ENCODE assay signal across 15 cellular contexts in genomic region chr7:28005075-28005847, GRCh38.
DNase-seq lines count a peak whose midpoint lies in the region; ATAC-seq, FAIRE-seq and TF ChIP-seq lines count a peak whose summit lies in the region.
"Had no signal": no experiment of that assay in that cellular context is flagged by ENCODE, and none has a peak within 500 bp of the region (broad histone marks: within the 10 kb centered on the region; RNA-seq: fewer than 3 reads in every experiment).

No MANE protein-coding gene starts in this region.

- no peak for DNase-seq in HepG2 (ENCODE audit: low spot score)
- no peak for DNase-seq in central memory CD8-positive, alpha-beta T cell (ENCODE audit: low spot score in 2 of 2)
- DNase-seq in right lobe of liver: peak; percentile 46 to 91 (median 83)
- DNase-seq in iPS-NIHi11 (ENCODE audit: low spot score): no peak
- DNase-seq in GM13976 (ENCODE audit: low spot score): no peak
- no peak for DNase-seq in NCI-H510A (lab: John Stamatoyannopoulos, UW)
- DNase-seq: activated CD4-positive, alpha-beta T cell treated with anti-CD3 and anti-CD28 coated beads, Interleukin-2, amount 10 ng/mL, durations not matched to agents 24 days and 14 days; KBM-7; NCI-H1092; stimulated activated naive CD4-positive, alpha-beta T cell had no signal

- H3K9me3 ChIP-seq in liver (ENCODE audit: control insufficient read depth in 4 of 4, low read length in 3 of 4) (no peaks in the 10 kb centered on the region), HepG2 (ENCODE audit: low read length) (no peaks in the 10 kb centered on the region), right lobe of liver (no peaks in the 10 kb centered on the region)
- H3K9me3 ChIP-seq: gastroesophageal sphincter, SJSA1 had no signal

- no peaks in the 10 kb centered on the region for H3K27me3 ChIP-seq in liver (ENCODE audit: control insufficient read depth in 4 of 4, insufficient read depth in 4 of 4, low read length in 3 of 4)
- H3K27me3 ChIP-seq in HepG2 (ENCODE audit: control insufficient read depth in 1 of 2, insufficient read depth in 2 of 2, low read length in 2 of 2): no peaks in the 10 kb centered on the region
- no peaks in the 10 kb centered on the region for H3K27me3 ChIP-seq in right lobe of liver
- H3K27me3 ChIP-seq: gastroesophageal sphincter, SJSA1 had no signal

- no peaks in the 10 kb centered on the region for H4K20me1 ChIP-seq in HepG2 (ENCODE audit: insufficient read depth, low read length)

- H3K36me3 ChIP-seq in liver (ENCODE audit: control insufficient read depth in 4 of 4, insufficient read depth in 3 of 4, low read depth in 1 of 4, low read length in 3 of 4) (no peaks in the 10 kb centered on the region), HepG2 (replicated peaks in 1 of 2; ENCODE audit: control insufficient read depth in 1 of 2, insufficient read depth in 2 of 2, low read length in 2 of 2) (no peaks in the 10 kb centered on the region), right lobe of liver (no peaks in the 10 kb centered on the region)
- H3K36me3 ChIP-seq: gastroesophageal sphincter, SJSA1 had no signal

- no peaks in the 10 kb centered on the region for H3K27me3 Mint-ChIP-seq in central memory CD8-positive, alpha-beta T cell
- H3K27me3 Mint-ChIP-seq: activated naive CD8-positive, alpha-beta T cell had no signal

- H3K9ac ChIP-seq in liver (ENCODE audit: low read depth in 1 of 2, low read length in 2 of 2): no peak overlapping the region
- H3K9ac ChIP-seq in HepG2 (ENCODE audit: insufficient read depth, low read depth, low read length): no peak overlapping the region

- peak overlapping the region; percentile 16 for H3K27ac Mint-ChIP-seq in central memory CD8-positive, alpha-beta T cell (ENCODE audit: low read depth)
- H3K27ac Mint-ChIP-seq: activated CD4-positive, alpha-beta T cell treated with anti-CD3 and anti-CD28 coated beads, Interleukin-2, amount 10 ng/mL, durations not matched to agents 24 days and 14 days; activated naive CD8-positive, alpha-beta T cell had no signal

- in situ Hi-C loops in HepG2 (cut with HindIII; ENCODE audit: extremely low pct_ligation_motif_present, low pct_unique_long_range_greater_than_20kb) (no loop called here), GM13976 (cut with MboI; ENCODE audit: low sequenced_read_pairs, unreplicated experiment) (no loop called here)

- no peaks in the 10 kb centered on the region for H3K79me2 ChIP-seq in HepG2 (ENCODE audit: insufficient read depth, low read length)

- TF ChIP-seq POLR2A in HepG2 (IDR thresholded peaks at IDR 0.05; ENCODE audit: insufficient read depth in 1 of 2, low read depth in 2 of 2, low read length in 2 of 2): no peak
- TF ChIP-seq POLR2A in right lobe of liver (IDR thresholded peaks at IDR 0.05): no peak

- no peak for FAIRE-seq in HepG2 (lab: Jason Lieb, UNC)

- TF ChIP-seq EP300 in HepG2 (IDR thresholded peaks at IDR 0.05; ENCODE audit: low read depth in 2 of 2, low read length in 2 of 2): no peak
- TF ChIP-seq EP300 in HepG2 (CRISPR knock-in tag; IDR thresholded peaks at IDR 0.05; ENCODE audit: borderline replicate concordance): no peak

- H3K4me2 ChIP-seq in HepG2 (ENCODE audit: low read depth, low read length): no peak overlapping the region

- no peak overlapping the region for H3K4me3 Mint-ChIP-seq in central memory CD8-positive, alpha-beta T cell
- H3K4me3 Mint-ChIP-seq: activated CD4-positive, alpha-beta T cell treated with anti-CD3 and anti-CD28 coated beads, Interleukin-2, amount 10 ng/mL, durations not matched to agents 24 days and 14 days; activated naive CD8-positive, alpha-beta T cell had no signal

- POLR2A ChIA-PET in HepG2 (lab: Yijun Ruan, JAX): no interaction called here

- H3K4me1 Mint-ChIP-seq in central memory CD8-positive, alpha-beta T cell: peaks cover 30% of the 10 kb centered on the region
- H3K4me1 Mint-ChIP-seq: activated CD4-positive, alpha-beta T cell treated with anti-CD3 and anti-CD28 coated beads, Interleukin-2, amount 10 ng/mL, durations not matched to agents 24 days and 14 days had no signal

- H3K4me1 ChIP-seq in liver (ENCODE audit: control insufficient read depth in 4 of 4, insufficient read depth in 4 of 4, low read length in 3 of 4) (peaks cover 0 to 8% (median 8%) of the 10 kb centered on the region in 4 donors), HepG2 (ENCODE audit: insufficient read depth, low read length) (no peaks in the 10 kb centered on the region), right lobe of liver (peaks cover 0 to 12% (median 4%) of the 10 kb centered on the region in 4 donors)
- H3K4me1 ChIP-seq: SJSA1 had no signal

- no peak for ATAC-seq in HepG2
- no peak for ATAC-seq in central memory CD8-positive, alpha-beta T cell (replicated peaks; ENCODE audit: extremely low read depth, poor library complexity, severe bottlenecking)
- ATAC-seq in right lobe of liver: peak; percentile 96 to 99 (median 99)
- no peak for ATAC-seq in GM21576 (IDR thresholded peaks at IDR 0.05; ENCODE audit: unreplicated experiment)
- ATAC-seq: gastroesophageal sphincter had no signal

- no peak overlapping the region for H2AFZ ChIP-seq in HepG2 (ENCODE audit: low read length)

- no peak overlapping the region for H3K27ac ChIP-seq in liver (ENCODE audit: low read depth in 1 of 2, low read length in 2 of 2)
- no peak overlapping the region for H3K27ac ChIP-seq in HepG2 (ENCODE audit: extremely low read length, insufficient read depth, low read length)
- H3K27ac ChIP-seq in right lobe of liver: peak overlapping the region in 1 of 3 donors; percentile 44
- H3K27ac ChIP-seq: gastroesophageal sphincter, SJSA1 had no signal

- H3K4me3 ChIP-seq in liver (ENCODE audit: low read depth in 1 of 3, low read length in 3 of 3): no peak overlapping the region
- no peak overlapping the region for H3K4me3 ChIP-seq in HepG2 (replicated peaks in 1 of 3; ENCODE audit: insufficient read depth in 1 of 3, low read depth in 2 of 3, low read length in 3 of 3)
- no peak overlapping the region for H3K4me3 ChIP-seq in right lobe of liver
- H3K4me3 ChIP-seq: gastroesophageal sphincter, SJSA1 had no signal

- CTCF ChIA-PET in HepG2 (lab: Yijun Ruan, JAX; ENCODE audit: low intra/inter-chr PET ratio, low total read pairs): no interaction called here

- no peak for TF ChIP-seq CTCF in liver (IDR thresholded peaks at IDR 0.05; ENCODE audit: low read depth, low read length, missing input control)
- TF ChIP-seq CTCF in HepG2 (CRISPR knock-in tag; IDR thresholded peaks at IDR 0.05): no peak
- TF ChIP-seq CTCF in right lobe of liver (IDR thresholded peaks at IDR 0.05): no peak
- no peak for TF ChIP-seq CTCF in GM13976 (IDR thresholded peaks at IDR 0.05; ENCODE audit: borderline replicate concordance, control extremely low read depth, extremely low read depth, insufficient read depth, missing control alignments)

- no peak for TF ChIP-seq RAD21 in liver (IDR thresholded peaks at IDR 0.05)
- TF ChIP-seq RAD21 in HepG2 (CRISPR knock-in tag; IDR thresholded peaks at IDR 0.05): no peak

- H3K9me3 Mint-ChIP-seq in central memory CD8-positive, alpha-beta T cell: no peaks in the 10 kb centered on the region
- H3K9me3 Mint-ChIP-seq: activated CD4-positive, alpha-beta T cell treated with anti-CD3 and anti-CD28 coated beads, Interleukin-2, amount 10 ng/mL, durations not matched to agents 24 days and 14 days had no signal

- intact Hi-C loops in HepG2 (cut with micrococcal nuclease; ENCODE audit: unreplicated experiment) (no loop called here), right lobe of liver (cut with DNase I) (no loop called here)

- H3K36me3 Mint-ChIP-seq in central memory CD8-positive, alpha-beta T cell (ENCODE audit: insufficient read depth): peaks cover 2% of the 10 kb centered on the region
- H3K36me3 Mint-ChIP-seq: activated naive CD8-positive, alpha-beta T cell had no signal

- no TSS peak for BruUV-seq in HepG2 (replicated peaks; lab: Mats Ljungman, UMichigan)

- 44% methylated on average over 7 of the region's 7 CpGs for WGBS in liver
- WGBS in HepG2 (ENCODE audit: low lambda C conversion rate): 20% methylated on average over 5 of the region's 7 CpGs
- 64% methylated on average over 4 of the region's 7 CpGs for WGBS in right lobe of liver (ENCODE audit: insufficient coverage, low coverage, low lambda C conversion rate, missing lambda C conversion rate)

TF ChIP-seq in HepG2, 621 proteins besides CTCF, POLR2A, EP300 and RAD21 (continues in another document):
- no peak for TF ChIP-seq CEBPG (CRISPR knock-in tag; IDR thresholded peaks at IDR 0.05)
- no peak for TF ChIP-seq MXD3 (CRISPR knock-in tag; IDR thresholded peaks at IDR 0.05)
- TF ChIP-seq ZNF546 (CRISPR knock-in tag; conservative IDR thresholded peaks at IDR 0.05): no peak
- TF ChIP-seq SP4 (CRISPR knock-in tag; IDR thresholded peaks at IDR 0.05): no peak
- TF ChIP-seq, protein P1, sequence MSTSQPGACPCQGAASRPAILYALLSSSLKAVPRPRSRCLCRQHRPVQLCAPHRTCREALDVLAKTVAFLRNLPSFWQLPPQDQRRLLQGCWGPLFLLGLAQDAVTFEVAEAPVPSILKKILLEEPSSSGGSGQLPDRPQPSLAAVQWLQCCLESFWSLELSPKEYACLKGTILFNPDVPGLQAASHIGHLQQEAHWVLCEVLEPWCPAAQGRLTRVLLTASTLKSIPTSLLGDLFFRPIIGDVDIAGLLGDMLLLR (CRISPR knock-in tag; IDR thresholded peaks at IDR 0.05): no peak
- TF ChIP-seq KLF12 (CRISPR knock-in tag; IDR thresholded peaks at IDR 0.05; ENCODE audit: borderline replicate concordance): no peak
- TF ChIP-seq FLYWCH1 (CRISPR knock-in tag; IDR thresholded peaks at IDR 0.05): no peak
- no peak for TF ChIP-seq RFX5 (IDR thresholded peaks at IDR 0.05; ENCODE audit: low read depth, low read length)
- no peak for TF ChIP-seq ZNF7 (CRISPR knock-in tag; IDR thresholded peaks at IDR 0.05)
- TF ChIP-seq FOXM1 (CRISPR knock-in tag; IDR thresholded peaks at IDR 0.05): no peak
- TF ChIP-seq PHF21A (CRISPR knock-in tag; IDR thresholded peaks at IDR 0.05): no peak
- TF ChIP-seq, protein P2, sequence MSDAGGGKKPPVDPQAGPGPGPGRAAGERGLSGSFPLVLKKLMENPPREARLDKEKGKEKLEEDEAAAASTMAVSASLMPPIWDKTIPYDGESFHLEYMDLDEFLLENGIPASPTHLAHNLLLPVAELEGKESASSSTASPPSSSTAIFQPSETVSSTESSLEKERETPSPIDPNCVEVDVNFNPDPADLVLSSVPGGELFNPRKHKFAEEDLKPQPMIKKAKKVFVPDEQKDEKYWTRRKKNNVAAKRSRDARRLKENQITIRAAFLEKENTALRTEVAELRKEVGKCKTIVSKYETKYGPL (CRISPR knock-in tag; IDR thresholded peaks at IDR 0.05): no peak
- no peak for TF ChIP-seq KDM6A (CRISPR knock-in tag; IDR thresholded peaks at IDR 0.05; ENCODE audit: low read depth)
- TF ChIP-seq ZNF781 (CRISPR knock-in tag; IDR thresholded peaks at IDR 0.05; ENCODE audit: borderline replicate concordance, not compliant biosample characterization): no peak

Comparison
In these comparisons a context has a peak if more than half of its experiments do, and no peak if none do; other contexts are left out.
1. ATAC-seq: peak in right lobe of liver (4 of 4); none in HepG2 (single experiment), central memory CD8-positive, alpha-beta T cell (single experiment) and GM21576 (single experiment).
2. DNase-seq: peak in right lobe of liver (3 of 3); none in HepG2 (single experiment), central memory CD8-positive, alpha-beta T cell (0 of 2), iPS-NIHi11 (single experiment), GM13976 (single experiment) and NCI-H510A (single experiment).